Comparison of ENCODE assay signal across 24 cellular contexts in the genomic region with DNA sequence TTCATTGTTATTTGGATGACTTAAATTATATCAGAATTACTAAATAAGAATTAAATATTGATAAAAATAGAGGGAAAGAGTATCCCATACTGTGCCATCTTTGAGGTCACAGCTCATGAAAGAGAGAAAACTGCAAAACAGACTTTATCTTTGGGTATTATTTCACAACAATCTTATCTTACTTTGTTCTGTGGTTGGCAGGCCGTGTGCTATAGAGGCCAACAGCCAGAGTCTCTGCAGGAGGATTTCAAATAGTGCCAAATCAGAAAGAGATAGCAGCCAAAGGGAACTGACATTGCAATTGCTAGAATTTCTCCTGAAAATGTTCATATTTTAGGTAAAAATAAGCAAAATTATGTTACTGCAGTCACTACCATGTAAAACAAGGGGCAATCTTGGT.
DNase-seq lines count a peak whose midpoint lies in the region; ATAC-seq and TF ChIP-seq lines count a peak whose summit lies in the region.
"Had no signal": no experiment of that assay in that cellular context is flagged by ENCODE, and none has a peak within 500 bp of the region (broad histone marks: within the 10 kb centered on the region; RNA-seq: fewer than 3 reads in every experiment).

No MANE protein-coding gene starts in this region.

- no peak overlapping the region for H3K4me3 Mint-ChIP-seq in naive thymus-derived CD4-positive, alpha-beta T cell
- H3K4me3 Mint-ChIP-seq: activated naive CD4-positive, alpha-beta T cell treated with anti-CD3 and anti-CD28 coated beads, Interleukin-2, amount 50 U/mL, for 24 hours; CD4-positive, CD25-positive, alpha-beta regulatory T cell; central memory CD8-positive, alpha-beta T cell; mesothelial cell of epicardium; naive thymus-derived CD8-positive, alpha-beta T cell; stimulated activated naive CD8-positive, alpha-beta T cell treated with anti-CD3 and anti-CD28 coated beads, Interleukin-15, Interleukin-2, amounts not matched to agents 100 ng/mL and 50 ng/mL, for 24 hours; T-helper 17 cell had no signal

- H3K4me3 ChIP-seq in choroid plexus epithelial cell (ENCODE audit: low read depth, low read length) (no peak overlapping the region), A673 (ENCODE audit: low read depth, low read length, poor library complexity, severe bottlenecking) (no peak overlapping the region)
- no peak overlapping the region for H3K4me3 ChIP-seq in naive thymus-derived CD4-positive, alpha-beta T cell (ENCODE audit: low read length)
- H3K4me3 ChIP-seq: tibial nerve had no signal

- no peaks in the 10 kb centered on the region for H3K9me3 ChIP-seq in naive thymus-derived CD4-positive, alpha-beta T cell (ENCODE audit: control insufficient read depth in 2 of 3, low read length in 3 of 3)
- no peaks in the 10 kb centered on the region for H3K9me3 ChIP-seq in A673 (ENCODE audit: low read depth, low read length, poor library complexity, severe bottlenecking)
- H3K9me3 ChIP-seq: tibial nerve had no signal

- H3K27ac Mint-ChIP-seq in naive thymus-derived CD4-positive, alpha-beta T cell, result no peak overlapping the region
- H3K27ac Mint-ChIP-seq in activated naive CD4-positive, alpha-beta T cell treated with anti-CD3 and anti-CD28 coated beads, Interleukin-2, amount 50 U/mL, for 72 hours, result no peak overlapping the region
- H3K27ac Mint-ChIP-seq: activated naive CD4-positive, alpha-beta T cell treated with anti-CD3 and anti-CD28 coated beads, Interleukin-2, amount 50 U/mL, for 24 hours; CD4-positive, CD25-positive, alpha-beta regulatory T cell; mesothelial cell of epicardium; naive thymus-derived CD8-positive, alpha-beta T cell; stimulated activated naive CD8-positive, alpha-beta T cell treated with anti-CD3 and anti-CD28 coated beads, Interleukin-15, Interleukin-2, amounts not matched to agents 100 ng/mL and 50 ng/mL, for 24 hours; T-helper 17 cell had no signal

- TF ChIP-seq CTCF in choroid plexus epithelial cell (conservative IDR thresholded peaks at IDR 0.05; ENCODE audit: low read depth, low read length), result no peak
- TF ChIP-seq CTCF in A673 (conservative IDR thresholded peaks at IDR 0.05; ENCODE audit: low read depth, low read length), result no peak

- CTCF ChIA-PET in naive thymus-derived CD4-positive, alpha-beta T cell (lab: Charles Lee), result no interaction called here
- CTCF ChIA-PET in A673 (lab: Charles Lee), result no interaction called here

- no TSS peak for BruUV-seq in A673 (replicated peaks; lab: Mats Ljungman, UMichigan)

- POLR2A ChIA-PET in naive thymus-derived CD4-positive, alpha-beta T cell (lab: Charles Lee), result no interaction called here
- POLR2A ChIA-PET in A673 (lab: Charles Lee; ENCODE audit: low non-redundant PET), result no interaction called here

- no peaks in the 10 kb centered on the region for H3K4me1 ChIP-seq in naive thymus-derived CD4-positive, alpha-beta T cell (ENCODE audit: control insufficient read depth in 2 of 2, insufficient read depth in 2 of 2, low read length in 2 of 2)
- no peaks in the 10 kb centered on the region for H3K4me1 ChIP-seq in A673 (ENCODE audit: insufficient read depth, low read length, poor library complexity, severe bottlenecking)
- H3K4me1 ChIP-seq: tibial nerve had no signal

- ATAC-seq in naive thymus-derived CD4-positive, alpha-beta T cell, result peak; percentile 32
- ATAC-seq in HG03039 (IDR thresholded peaks at IDR 0.05; ENCODE audit: unreplicated experiment), result no peak
- no peak for ATAC-seq in activated naive CD4-positive, alpha-beta T cell treated with anti-CD3 and anti-CD28 coated beads, Interleukin-2, amount 50 U/mL, for 72 hours
- ATAC-seq: naive thymus-derived CD8-positive, alpha-beta T cell; T-helper 17 cell had no signal

- H3K9me3 Mint-ChIP-seq in naive thymus-derived CD4-positive, alpha-beta T cell, result peaks cover 0 to 8% (median 0%) of the 10 kb centered on the region in 11 donors
- no peaks in the 10 kb centered on the region for H3K9me3 Mint-ChIP-seq in activated naive CD4-positive, alpha-beta T cell treated with anti-CD3 and anti-CD28 coated beads, Interleukin-2, amount 50 U/mL, for 72 hours
- H3K9me3 Mint-ChIP-seq: activated naive CD4-positive, alpha-beta T cell treated with anti-CD3 and anti-CD28 coated beads, Interleukin-2, amount 50 U/mL, for 24 hours; central memory CD8-positive, alpha-beta T cell; mesothelial cell of epicardium; stimulated activated naive CD8-positive, alpha-beta T cell treated with anti-CD3 and anti-CD28 coated beads, Interleukin-15, Interleukin-2, amounts not matched to agents 100 ng/mL and 50 ng/mL, for 24 hours had no signal

- intact Hi-C loops in naive thymus-derived CD4-positive, alpha-beta T cell (cut with micrococcal nuclease), result no loop called here
- intact Hi-C loops in A673 (cut with micrococcal nuclease; ENCODE audit: unreplicated experiment), result no loop called here

- no peaks in the 10 kb centered on the region for H3K27me3 Mint-ChIP-seq in naive thymus-derived CD4-positive, alpha-beta T cell
- H3K27me3 Mint-ChIP-seq: activated naive CD4-positive, alpha-beta T cell treated with anti-CD3 and anti-CD28 coated beads, Interleukin-2, amount 50 U/mL, for 24 hours; CD4-positive, CD25-positive, alpha-beta regulatory T cell; central memory CD8-positive, alpha-beta T cell; naive thymus-derived CD8-positive, alpha-beta T cell; stimulated activated naive CD8-positive, alpha-beta T cell treated with anti-CD3 and anti-CD28 coated beads, Interleukin-15, Interleukin-2, amounts not matched to agents 100 ng/mL and 50 ng/mL, for 24 hours; T-helper 17 cell had no signal

- H3K4me1 Mint-ChIP-seq in naive thymus-derived CD4-positive, alpha-beta T cell, result no peaks in the 10 kb centered on the region
- H3K4me1 Mint-ChIP-seq: activated naive CD4-positive, alpha-beta T cell treated with anti-CD3 and anti-CD28 coated beads, Interleukin-2, amount 50 U/mL, for 24 hours; CD4-positive, CD25-positive, alpha-beta regulatory T cell; central memory CD8-positive, alpha-beta T cell; mesothelial cell of epicardium; naive thymus-derived CD8-positive, alpha-beta T cell; T-helper 17 cell had no signal

- no peaks in the 10 kb centered on the region for H3K27me3 ChIP-seq in naive thymus-derived CD4-positive, alpha-beta T cell (ENCODE audit: control insufficient read depth in 2 of 2, insufficient read depth in 2 of 2, low read length in 2 of 2)
- no peaks in the 10 kb centered on the region for H3K27me3 ChIP-seq in A673 (replicated peaks; ENCODE audit: insufficient read depth, low read depth, low read length, poor library complexity)
- H3K27me3 ChIP-seq: tibial nerve had no signal

- H3K27ac ChIP-seq in naive thymus-derived CD4-positive, alpha-beta T cell (ENCODE audit: low read depth, low read length), result no peak overlapping the region
- no peak overlapping the region for H3K27ac ChIP-seq in A673 (ENCODE audit: low read depth, low read length, poor library complexity, severe bottlenecking)
- H3K27ac ChIP-seq: HL-60, tibial nerve, WERI-Rb-1 had no signal

- DNase-seq in MV-4-11 (lab: John Stamatoyannopoulos, UW) (peak; percentile 66), OCI-M1 (lab: John Stamatoyannopoulos, UW) (peak; percentile 91), choroid plexus epithelial cell (ENCODE audit: low read depth) (peak; percentile 28), A673 (ENCODE audit: low spot score) (no peak)
- DNase-seq in naive thymus-derived CD4-positive, alpha-beta T cell, result no peak
- DNase-seq in activated naive CD4-positive, alpha-beta T cell treated with anti-CD3 and anti-CD28 coated beads, Interleukin-2, amount 50 U/mL, for 72 hours (ENCODE audit: low spot score in 2 of 2), result no peak
- DNase-seq: CD4-positive, CD25-positive, alpha-beta regulatory T cell; HCEC 1CT; head of caudate nucleus; IMR-90; naive thymus-derived CD8-positive, alpha-beta T cell; NCI-H2029 treated with DMSO at 0.1 percent for 48 hours; NCI-H2227 treated with DMSO at 0.1 percent for 48 hours; occipital lobe; retina; T-helper 17 cell; WERI-Rb-1 had no signal

- no peaks in the 10 kb centered on the region for H3K36me3 ChIP-seq in naive thymus-derived CD4-positive, alpha-beta T cell (ENCODE audit: control insufficient read depth in 2 of 3, insufficient read depth in 3 of 3, low read length in 3 of 3)
- H3K36me3 ChIP-seq in A673 (ENCODE audit: insufficient read depth, low read length, poor library complexity, severe bottlenecking), result no peaks in the 10 kb centered on the region
- H3K36me3 ChIP-seq: tibial nerve, WERI-Rb-1 had no signal

- no peaks in the 10 kb centered on the region for H3K36me3 Mint-ChIP-seq in naive thymus-derived CD4-positive, alpha-beta T cell
- no peaks in the 10 kb centered on the region for H3K36me3 Mint-ChIP-seq in activated naive CD4-positive, alpha-beta T cell treated with anti-CD3 and anti-CD28 coated beads, Interleukin-2, amount 50 U/mL, for 72 hours
- H3K36me3 Mint-ChIP-seq: activated naive CD4-positive, alpha-beta T cell treated with anti-CD3 and anti-CD28 coated beads, Interleukin-2, amount 50 U/mL, for 24 hours; CD4-positive, CD25-positive, alpha-beta regulatory T cell; mesothelial cell of epicardium; naive thymus-derived CD8-positive, alpha-beta T cell had no signal

Comparison
In these comparisons a context has a peak if more than half of its experiments do, and no peak if none do; other contexts are left out.
1. DNase-seq: peak in MV-4-11 (single experiment), OCI-M1 (single experiment) and choroid plexus epithelial cell (single experiment); none in naive thymus-derived CD4-positive, alpha-beta T cell (0 of 9), A673 (single experiment) and activated naive CD4-positive, alpha-beta T cell treated with anti-CD3 and anti-CD28 coated beads, Interleukin-2, amount 50 U/mL, for 72 hours (0 of 2).